ENCODE assay signal across 28 cellular contexts in the genomic region with DNA sequence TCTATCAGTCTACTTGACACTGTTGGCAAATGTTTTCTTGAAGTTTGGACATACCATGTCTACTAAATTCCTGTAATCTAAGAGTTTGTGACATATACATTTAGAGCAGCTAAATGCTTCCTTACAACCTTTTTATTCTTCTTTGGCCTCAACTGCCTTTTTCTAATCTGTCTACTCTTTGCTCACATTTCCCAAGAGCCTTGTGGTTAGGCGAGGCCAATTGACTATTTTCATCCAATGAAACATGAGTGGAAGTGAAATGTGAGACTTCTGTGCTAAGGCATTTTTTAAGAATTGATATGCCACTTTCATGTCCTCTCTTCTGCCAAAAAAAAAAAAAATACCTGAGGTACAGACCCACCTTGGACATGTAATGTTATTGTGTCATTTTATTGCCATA.
"Had no signal": no experiment of that assay in that cellular context is flagged by ENCODE, and none has a peak within 500 bp of the region (broad histone marks: within the 10 kb centered on the region; RNA-seq: fewer than 3 reads in every experiment).

No MANE protein-coding gene starts in this region.

- ATAC-seq: gastroesophageal sphincter; mucosa of descending colon; right lobe of liver; stimulated activated naive CD8-positive, alpha-beta T cell treated with anti-CD3 and anti-CD28 coated beads, Interleukin-15, Interleukin-2, amounts not matched to agents 100 U/mL and 50 U/mL, for 24 hours had no signal

- DNase-seq: activated CD4-positive, alpha-beta memory T cell treated with anti-CD3 and anti-CD28 coated beads for 36 hours; activated CD4-positive, alpha-beta T cell treated with anti-CD3 and anti-CD28 coated beads, Interleukin-2, amount 10 ng/mL, durations not matched to agents 24 days and 14 days; activated CD4-positive, CD25-positive, alpha-beta regulatory T cell treated with anti-CD3 and anti-CD28 coated beads, Interleukin-2, amount 50 U/mL, for 72 hours; activated CD8-positive, alpha-beta memory T cell treated with anti-CD3 and anti-CD28 coated beads, Interleukin-2, amount 50 U/mL, for 4 hours; activated effector memory CD4-positive, alpha-beta T cell treated with anti-CD3 and anti-CD28 coated beads, Interleukin-2, amount 50 U/mL, for 16 hours; activated naive CD4-positive, alpha-beta T cell treated with anti-CD3 and anti-CD28 coated beads, Interleukin-2, amount 10 ng/mL, durations not matched to agents 7 days and 5 days; activated T-cell treated with anti-CD3 and anti-CD28 coated beads, Interleukin-2, amount 50 U/mL, for 1 hour; amygdala; caudate nucleus; cortex of kidney; islet precursor cell; left ventricle myocardium inferior; mucosa of descending colon; naive B cell; nephron progenitor cell; ovary; right lobe of liver; stimulated activated CD4-positive, alpha-beta T cell treated with anti-CD3 and anti-CD28 coated beads, Interleukin-12 subunit alpha, Interleukin-12 subunit beta, amount 100 ng/mL, for 4 hours; stimulated activated CD4-positive, alpha-beta T cell treated with anti-CD3 and anti-CD28 coated beads, Interleukin-4, amount 100 ng/mL, for 1 hour; stimulated activated naive CD8-positive, alpha-beta T cell treated with anti-CD3 and anti-CD28 coated beads, Interleukin-15, Interleukin-2, amounts not matched to agents 100 U/mL and 50 U/mL, for 24 hours; substantia nigra; T-helper 9 cell had no signal

- H3K4me1 ChIP-seq: gastroesophageal sphincter, left ventricle myocardium inferior, right lobe of liver had no signal

- H3K36me3 ChIP-seq: gastroesophageal sphincter, left ventricle myocardium inferior, neutrophil, ovary, right lobe of liver had no signal

- H3K27ac ChIP-seq: gastroesophageal sphincter, hepatocyte, left ventricle myocardium inferior, neutrophil, ovary, right lobe of liver, skin epidermis had no signal

- H3K79me2 ChIP-seq: hepatocyte had no signal

- H3K27me3 ChIP-seq: gastroesophageal sphincter, hepatocyte, neutrophil, ovary, right lobe of liver had no signal

- H2AFZ ChIP-seq: hepatocyte had no signal

- H3K9me3 ChIP-seq: gastroesophageal sphincter, left ventricle myocardium inferior, mucosa of descending colon, neutrophil, ovary, right lobe of liver had no signal

- H3K4me2 ChIP-seq: hepatocyte had no signal

- H3K4me3 ChIP-seq: gastroesophageal sphincter, hepatocyte, left ventricle myocardium inferior, lung, mucosa of descending colon, ovary, right lobe of liver, skin epidermis had no signal

- FAIRE-seq: endothelial cell of umbilical vein had no signal
